In genomic region chr2:220148849-220149248, GRCh38 we compare ENCODE assay signal across 21 cellular contexts.
"Had no signal": no experiment of that assay in that cellular context is flagged by ENCODE, and none has a peak within 500 bp of the region (broad histone marks: within the 10 kb centered on the region; RNA-seq: fewer than 3 reads in every experiment).

No MANE protein-coding gene starts in this region.

- H3K36me3 ChIP-seq: esophagus squamous epithelium, gastrocnemius medialis, ovary, thoracic aorta, tibial nerve, upper lobe of left lung had no signal

- H3K9me3 ChIP-seq: esophagus squamous epithelium, gastrocnemius medialis, mucosa of descending colon, ovary, thoracic aorta, tibial nerve, upper lobe of left lung had no signal

- DNase-seq: central memory CD4-positive, alpha-beta T cell; dermis blood vessel endothelial cell; effector memory CD4-positive, alpha-beta T cell; esophagus squamous epithelium; gastrocnemius medialis; head of caudate nucleus; kidney; mesenchymal stem cell; mucosa of descending colon; naive B cell; ovary; posterior cingulate gyrus; retina; stimulated activated naive B cell treated with anti-CD40 and anti-IgM and Interleukin-4, amounts not matched to agents 10 μg/mL and 1 μg/mL and 100 μg/mL, for 72 hours; upper lobe of left lung had no signal

- ATAC-seq: gastrocnemius medialis; left lobe of liver; mucosa of descending colon; natural killer cell treated with Interleukin-12 subunit alpha and Interleukin-12 subunit beta and Interleukin-15 and Interleukin-18, amount 100 ng/mL, for 72 hours; stimulated activated naive B cell treated with anti-CD40 and anti-IgM and Interleukin-4, amounts not matched to agents 10 μg/mL and 1 μg/mL and 100 μg/mL, for 72 hours had no signal

- H3K4me3 ChIP-seq: coronary artery, esophagus squamous epithelium, gastrocnemius medialis, lung, mucosa of descending colon, ovary, thoracic aorta, tibial nerve, upper lobe of left lung had no signal

- H3K4me1 ChIP-seq: esophagus squamous epithelium, gastrocnemius medialis, upper lobe of left lung had no signal

- H3K27me3 ChIP-seq: esophagus squamous epithelium, gastrocnemius medialis, ovary, tibial nerve, upper lobe of left lung had no signal

- H3K27ac ChIP-seq: coronary artery, esophagus squamous epithelium, gastrocnemius medialis, ovary, thoracic aorta, tibial nerve, upper lobe of left lung had no signal
